9 cellular contexts compared by ENCODE assay signal in genomic region chr16:89453662-89454321, GRCh38. TPM values are rescaled to one million over a fixed set of nuclear protein-coding genes. Genes with fewer than 3 reads are reported as not detected.
DNase-seq lines count a peak whose midpoint lies in the region; ATAC-seq and TF ChIP-seq lines count a peak whose summit lies in the region.
"Had no signal": no experiment of that assay in that cellular context is flagged by ENCODE, and none has a peak within 500 bp of the region (broad histone marks: within the 10 kb centered on the region; RNA-seq: fewer than 3 reads in every experiment).

No MANE protein-coding gene starts in this region.

- H3K27me3 ChIP-seq in breast epithelium: no peaks in the 10 kb centered on the region
- no peaks in the 10 kb centered on the region for H3K27me3 ChIP-seq in upper lobe of right lung

- peak overlapping the region; percentile 57 for H3K27ac Mint-ChIP-seq in MCF 10A (ENCODE audit: low read depth, unreplicated experiment)
- peak overlapping the region; percentile 6 for H3K27ac Mint-ChIP-seq in activated T-helper 2 cell treated with anti-CD3 and anti-CD28 coated beads, Interferon-gamma antibody, Interleukin-2, Interleukin-4, amounts not matched to agents 10 μg/mL and 5 μg/mL and 100 μg/mL, durations not matched to agents 14 hours and 24 hours and 36 hours

- POLR2A ChIA-PET in MCF 10A (lab: Yijun Ruan, JAX): interaction anchor here (0.6 to 0.8 kb wide), 2 partner anchors 11 to 55 kb away, joined by 3 read pairs; no protein-coding TSS in a partner anchor

- peak; percentile 63 for DNase-seq in MCF 10A (ENCODE audit: unreplicated experiment)
- DNase-seq in breast epithelium (ENCODE audit: low spot score in 2 of 2): no peak
- DNase-seq in activated T-helper 2 cell treated with anti-CD3 and anti-CD28 coated beads, Interferon-gamma antibody, Interleukin-2, Interleukin-4, amounts not matched to agents 10 μg/mL and 5 μg/mL and 100 μg/mL, durations not matched to agents 14 hours and 24 hours and 36 hours (ENCODE audit: low spot score): no peak
- peak; percentile 59 for DNase-seq in islet precursor cell
- DNase-seq in upper lobe of right lung: no peak
- no peak for DNase-seq in SIG-M5 treated with dmso at 0.1 percent for 504 hours (lab: John Stamatoyannopoulos, UW; ENCODE audit: unreplicated experiment)
- no peak for DNase-seq in putamen (ENCODE audit: low spot score)
- DNase-seq: NCI-H2081 had no signal

- H3K27me3 Mint-ChIP-seq in MCF 10A (ENCODE audit: insufficient read depth, unreplicated experiment): no peaks in the 10 kb centered on the region
- no peaks in the 10 kb centered on the region for H3K27me3 Mint-ChIP-seq in activated T-helper 2 cell treated with anti-CD3 and anti-CD28 coated beads, Interferon-gamma antibody, Interleukin-2, Interleukin-4, amounts not matched to agents 10 μg/mL and 5 μg/mL and 100 μg/mL, durations not matched to agents 14 hours and 24 hours and 36 hours (ENCODE audit: low read depth)

- no TSS peak for BruUV-seq in MCF 10A (replicated peaks; lab: Mats Ljungman, UMichigan)

- no peak for TF ChIP-seq POLR2A in breast epithelium (IDR thresholded peaks at IDR 0.05)

- peaks cover 25% of the 10 kb centered on the region for H3K36me3 Mint-ChIP-seq in MCF 10A (ENCODE audit: insufficient read depth, unreplicated experiment)
- H3K36me3 Mint-ChIP-seq in activated T-helper 2 cell treated with anti-CD3 and anti-CD28 coated beads, Interferon-gamma antibody, Interleukin-2, Interleukin-4, amounts not matched to agents 10 μg/mL and 5 μg/mL and 100 μg/mL, durations not matched to agents 14 hours and 24 hours and 36 hours (ENCODE audit: low read depth): peaks cover 16% of the 10 kb centered on the region

- H3K4me1 ChIP-seq in breast epithelium: peaks cover 0 to 11% of the 10 kb centered on the region in 2 donors
- peaks cover 45% of the 10 kb centered on the region for H3K4me1 ChIP-seq in upper lobe of right lung

- H3K9me3 Mint-ChIP-seq in MCF 10A (ENCODE audit: unreplicated experiment): no peaks in the 10 kb centered on the region
- H3K9me3 Mint-ChIP-seq in activated T-helper 2 cell treated with anti-CD3 and anti-CD28 coated beads, Interferon-gamma antibody, Interleukin-2, Interleukin-4, amounts not matched to agents 10 μg/mL and 5 μg/mL and 100 μg/mL, durations not matched to agents 14 hours and 24 hours and 36 hours: no peaks in the 10 kb centered on the region

- H3K27ac ChIP-seq in breast epithelium (peak overlapping the region in 1 of 2 donors; percentile 32), upper lobe of right lung (peak overlapping the region; percentile 47)

- H3K36me3 ChIP-seq in breast epithelium (no peaks in the 10 kb centered on the region), upper lobe of right lung (no peaks in the 10 kb centered on the region)

- TF ChIP-seq CTCF in MCF 10A (IDR thresholded peaks at IDR 0.05; ENCODE audit: unreplicated experiment) (peak; percentile 5), breast epithelium (IDR thresholded peaks at IDR 0.05) (no peak), upper lobe of right lung (IDR thresholded peaks at IDR 0.05) (peak; percentile 36)

- CTCF ChIA-PET in MCF 10A (lab: Yijun Ruan, JAX): interaction anchor here (0.6 kb wide), 1 partner anchor 383 kb away, joined by 3 read pairs; no protein-coding TSS in a partner anchor

- H3K4me3 ChIP-seq in breast epithelium (peak overlapping the region in 1 of 3 donors; percentile 9), upper lobe of right lung (no peak overlapping the region)

- H3K4me1 Mint-ChIP-seq in MCF 10A (ENCODE audit: insufficient read depth, unreplicated experiment): peaks cover 36% of the 10 kb centered on the region
- peaks cover 54% of the 10 kb centered on the region for H3K4me1 Mint-ChIP-seq in activated T-helper 2 cell treated with anti-CD3 and anti-CD28 coated beads, Interferon-gamma antibody, Interleukin-2, Interleukin-4, amounts not matched to agents 10 μg/mL and 5 μg/mL and 100 μg/mL, durations not matched to agents 14 hours and 24 hours and 36 hours (ENCODE audit: low read depth)

- intact Hi-C loops in MCF 10A (cut with micrococcal nuclease) (no loop called here), breast epithelium (cut with DNase I; ENCODE audit: low total_unique reads) (no loop called here), upper lobe of right lung (cut with DNase I) (no loop called here)
- intact Hi-C loops in activated T-helper 2 cell treated with anti-CD3 and anti-CD28 coated beads, Interferon-gamma antibody, Interleukin-2, Interleukin-4, amounts not matched to agents 10 μg/mL and 5 μg/mL and 100 μg/mL, durations not matched to agents 14 hours and 24 hours and 36 hours (cut with micrococcal nuclease): loop anchor here (2.0 kb wide), 1 partner anchor 31 kb away; no protein-coding TSS in a partner anchor

- ATAC-seq in upper lobe of right lung: peak; percentile 82
- no peak for ATAC-seq in HG02938 (IDR thresholded peaks at IDR 0.05; ENCODE audit: unreplicated experiment)

- H3K9me3 ChIP-seq in breast epithelium (no peaks in the 10 kb centered on the region), upper lobe of right lung (no peaks in the 10 kb centered on the region)

- H3K4me3 Mint-ChIP-seq in MCF 10A (ENCODE audit: unreplicated experiment): no peak overlapping the region
- no peak overlapping the region for H3K4me3 Mint-ChIP-seq in activated T-helper 2 cell treated with anti-CD3 and anti-CD28 coated beads, Interferon-gamma antibody, Interleukin-2, Interleukin-4, amounts not matched to agents 10 μg/mL and 5 μg/mL and 100 μg/mL, durations not matched to agents 14 hours and 24 hours and 36 hours (ENCODE audit: low read depth)

RNA-seq across cellular contexts. Expression of gene ANKRD11, which starts 36.6 kb away (rescaled TPM):
- total RNA-seq in MCF 10A (2022) (218 and 237 TPM in 2 replicates), breast epithelium (10 to 100 TPM; 64.0 to 79.0 (median 69.2) TPM), upper lobe of right lung (125 TPM)
- 142 and 144 TPM in 2 replicates for total RNA-seq in activated T-helper 2 cell treated with anti-CD3 and anti-CD28 coated beads, Interferon-gamma antibody, Interleukin-2, Interleukin-4, amounts not matched to agents 10 μg/mL and 5 μg/mL and 100 μg/mL, durations not matched to agents 14 hours and 24 hours and 36 hours

RNA-seq across cellular contexts. Expression of gene SPG7, which starts 54.4 kb away (rescaled TPM):
- total RNA-seq in MCF 10A (2022): 82.4 and 92.3 TPM in 2 replicates
- total RNA-seq in breast epithelium: 100 to 1,000 TPM; 104 to 126 (median 118) TPM
- total RNA-seq in activated T-helper 2 cell treated with anti-CD3 and anti-CD28 coated beads, Interferon-gamma antibody, Interleukin-2, Interleukin-4, amounts not matched to agents 10 μg/mL and 5 μg/mL and 100 μg/mL, durations not matched to agents 14 hours and 24 hours and 36 hours: 115 and 125 TPM in 2 replicates
- total RNA-seq in upper lobe of right lung: 95.0 TPM

Comparison
In these comparisons a context has a peak if more than half of its experiments do, and no peak if none do; other contexts are left out.
1. DNase-seq: peak in MCF 10A (single experiment) and islet precursor cell (single experiment); none in breast epithelium (0 of 2), activated T-helper 2 cell treated with anti-CD3 and anti-CD28 coated beads, Interferon-gamma antibody, Interleukin-2, Interleukin-4, amounts not matched to agents 10 μg/mL and 5 μg/mL and 100 μg/mL, durations not matched to agents 14 hours and 24 hours and 36 hours (single experiment), upper lobe of right lung (single experiment), SIG-M5 treated with dmso at 0.1 percent for 504 hours (single experiment) and putamen (single experiment).
2. CTCF ChIP-seq: peak in MCF 10A (single experiment) and upper lobe of right lung (single experiment); none in breast epithelium (0 of 3).